ENCODE assay signal across 1 cellular context in genomic region chr6:26295691-26296555, GRCh38.
TF ChIP-seq lines count a peak whose summit lies in the region.

No MANE protein-coding gene starts in this region.

TF ChIP-seq in A549, 52 proteins besides CTCF, POLR2A, EP300 and RAD21 (continued from another document):
- peak; percentile 30; the same call in 1 of the 2 replicates for TF ChIP-seq JUNB (IDR thresholded peaks at IDR 0.05)
- TF ChIP-seq MAZ (IDR thresholded peaks at IDR 0.05; ENCODE audit: borderline replicate concordance, low read depth, low read length) = no peak
- no peak for TF ChIP-seq SREBF2 (IDR thresholded peaks at IDR 0.05)
- no peak for TF ChIP-seq CBX8 (IDR thresholded peaks at IDR 0.05)
- no peak for TF ChIP-seq PHF8 (IDR thresholded peaks at IDR 0.05; ENCODE audit: borderline replicate concordance, low read depth)
- no peak for TF ChIP-seq CHD2 (IDR thresholded peaks at IDR 0.05; ENCODE audit: low read length, partially characterized antibody)
- peak; percentile 65; the same call in 1 of the 2 replicates for TF ChIP-seq USF2 (IDR thresholded peaks at IDR 0.05)
- no peak for TF ChIP-seq HOXB5 (CRISPR knock-in tag; IDR thresholded peaks at IDR 0.05)
- TF ChIP-seq MAX (IDR thresholded peaks at IDR 0.05) = peak; percentile 83
- TF ChIP-seq TFCP2L1 (CRISPR knock-in tag; IDR thresholded peaks at IDR 0.05) = no peak
- TF ChIP-seq E2F6 (IDR thresholded peaks at IDR 0.05; ENCODE audit: borderline replicate concordance, low read depth) = no peak
- TF ChIP-seq EHMT2 (IDR thresholded peaks at IDR 0.05; ENCODE audit: low read depth) = no peak
- no peak for TF ChIP-seq HOXA7 (CRISPR knock-in tag; IDR thresholded peaks at IDR 0.05)
- TF ChIP-seq ATOH8 (CRISPR knock-in tag; IDR thresholded peaks at IDR 0.05; ENCODE audit: low read depth) = no peak
